Comparison of ENCODE assay signal across 19 cellular contexts in the genomic region with DNA sequence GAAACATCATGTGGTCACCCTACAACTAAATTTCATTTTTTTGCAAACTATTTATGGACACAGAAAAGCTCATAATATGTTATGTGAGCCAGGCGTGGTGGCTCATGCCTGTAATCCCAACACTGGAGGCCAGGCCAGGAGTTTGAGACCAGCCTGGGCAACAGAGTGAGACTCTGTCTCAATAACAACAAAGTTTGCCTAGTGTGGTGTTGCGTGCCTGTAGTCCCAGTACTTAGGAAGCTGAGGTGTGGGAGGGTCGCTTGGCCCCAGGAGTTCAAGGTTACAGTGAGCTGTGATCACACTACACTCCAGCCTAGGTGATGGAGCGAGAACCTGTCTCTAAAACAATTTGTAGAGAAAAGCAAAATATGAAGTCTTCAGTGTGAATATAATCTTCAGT. TPM values are rescaled to one million over a fixed set of nuclear protein-coding genes. Genes with fewer than 3 reads are reported as not detected.
DNase-seq lines count a peak whose midpoint lies in the region; ATAC-seq, FAIRE-seq and TF ChIP-seq lines count a peak whose summit lies in the region.
"Had no signal": no experiment of that assay in that cellular context is flagged by ENCODE, and none has a peak within 500 bp of the region (broad histone marks: within the 10 kb centered on the region; RNA-seq: fewer than 3 reads in every experiment).

No MANE protein-coding gene starts in this region.

- no peaks in the 10 kb centered on the region for H3K79me2 ChIP-seq in OCI-LY7 (ENCODE audit: insufficient read depth, low read depth, low read length)
- H3K79me2 ChIP-seq in astrocyte (ENCODE audit: insufficient read depth, low read length): peaks cover 45% of the 10 kb centered on the region

- H3K36me3 ChIP-seq in OCI-LY7 (ENCODE audit: insufficient read depth, low read length) (peaks cover 62% of the 10 kb centered on the region), astrocyte (ENCODE audit: insufficient read depth, low read length) (peaks cover 29% of the 10 kb centered on the region)

- no peak overlapping the region for H3K9ac ChIP-seq in astrocyte (ENCODE audit: low read length)

- ATAC-seq in GM21515 (IDR thresholded peaks at IDR 0.05; ENCODE audit: unreplicated experiment): no peak
- ATAC-seq: A549, GM23338, HCT116 had no signal

- no peak for DNase-seq in activated T-cell treated with anti-CD3 and anti-CD28 coated beads, Interleukin-2, amount 50 U/mL, for 24 hours
- no peak for DNase-seq in activated T-cell treated with anti-CD3 and anti-CD28 coated beads, Interleukin-2, amount 50 U/mL, for 1 hour
- DNase-seq in OCI-LY7 (ENCODE audit: low spot score) (peak; percentile 73), astrocyte (ENCODE audit: low read depth) (no peak), GM19238 (ENCODE audit: insufficient read length, low spot score) (no peak)
- DNase-seq in stimulated activated CD8-positive, alpha-beta memory T cell treated with anti-CD3 and anti-CD28 coated beads, Interleukin-4, amount 100 ng/mL, for 48 hours: peak; percentile 10
- DNase-seq in stimulated activated CD4-positive, alpha-beta T cell treated with anti-CD3 and anti-CD28 coated beads, Interleukin-4, amount 100 ng/mL, for 4 hours: no peak
- DNase-seq: C1 segment of cervical spinal cord, Caco-2, KG1, NCI-H1417 treated with DMSO at 0.1 percent for 48 hours, NCI-H1930, NCI-H446, NCI-H69 had no signal

- CTCF ChIA-PET in OCI-LY7 (lab: Charles Lee; ENCODE audit: unreplicated experiment): interaction anchor here (0.9 kb wide), 1 partner anchor 63 kb away, joined by 3 read pairs; no protein-coding TSS in a partner anchor

- H3K27ac Mint-ChIP-seq in activated T-cell treated with anti-CD3 and anti-CD28 coated beads, Interleukin-2, amount 50 U/mL, for 24 hours: peak overlapping the region; percentile 79
- H3K27ac Mint-ChIP-seq in astrocyte (ENCODE audit: unreplicated experiment): peak overlapping the region; percentile 86
- H3K27ac Mint-ChIP-seq: GM23338 had no signal

- no peaks in the 10 kb centered on the region for H3K27me3 ChIP-seq in astrocyte (ENCODE audit: insufficient read depth, low read length)

- no peak overlapping the region for H3K4me3 Mint-ChIP-seq in activated T-cell treated with anti-CD3 and anti-CD28 coated beads, Interleukin-2, amount 50 U/mL, for 24 hours
- H3K4me3 Mint-ChIP-seq in astrocyte (ENCODE audit: unreplicated experiment): no peak overlapping the region
- H3K4me3 Mint-ChIP-seq: GM23338 had no signal

- POLR2A ChIA-PET in OCI-LY7 (lab: Charles Lee): interaction anchor here (0.6 to 1.2 kb wide), 5 partner anchors 13 to 781 kb away, joined by 3 to 4 read pairs (median 3); no protein-coding TSS in a partner anchor

- TF ChIP-seq CTCF in OCI-LY7 (conservative IDR thresholded peaks at IDR 0.05; ENCODE audit: low read length): no peak
- TF ChIP-seq CTCF in astrocyte (IDR thresholded peaks at IDR 0.05; ENCODE audit: insufficient read depth, low read depth, low read length): no peak

- H3K9me3 ChIP-seq in OCI-LY7 (ENCODE audit: low read length) (no peaks in the 10 kb centered on the region), astrocyte (ENCODE audit: insufficient read depth, low read depth, low read length) (no peaks in the 10 kb centered on the region)
- H3K9me3 ChIP-seq: A549, Caco-2 had no signal

- H3K36me3 Mint-ChIP-seq in activated T-cell treated with anti-CD3 and anti-CD28 coated beads, Interleukin-2, amount 50 U/mL, for 24 hours (ENCODE audit: low read depth): peaks cover 93% of the 10 kb centered on the region
- peaks cover 13% of the 10 kb centered on the region for H3K36me3 Mint-ChIP-seq in astrocyte (ENCODE audit: low read depth, unreplicated experiment)

- no peak overlapping the region for H2AFZ ChIP-seq in OCI-LY7 (ENCODE audit: low read length)
- no peak overlapping the region for H2AFZ ChIP-seq in astrocyte (ENCODE audit: low read depth, low read length)
- H2AFZ ChIP-seq: GM23338 had no signal

- peak overlapping the region; percentile 13 for H3K4me3 ChIP-seq in OCI-LY7 (ENCODE audit: low read depth, low read length, poor library complexity, severe bottlenecking)
- no peak overlapping the region for H3K4me3 ChIP-seq in astrocyte (ENCODE audit: insufficient read depth, low read depth, low read length)
- H3K4me3 ChIP-seq: A549, GM23338 had no signal

- BruUV-seq in OCI-LY7 (replicated peaks; lab: Mats Ljungman, UMichigan): no TSS peak

- no peaks in the 10 kb centered on the region for H3K9me2 ChIP-seq in OCI-LY7 (ENCODE audit: insufficient read depth, low read length)

- H4K20me1 ChIP-seq in OCI-LY7 (ENCODE audit: insufficient read depth, low read length) (no peaks in the 10 kb centered on the region), astrocyte (ENCODE audit: insufficient read depth, low read length) (peaks cover 52% of the 10 kb centered on the region)

- intact Hi-C loops in OCI-LY7 (cut with micrococcal nuclease; ENCODE audit: unreplicated experiment): no loop called here

- peaks cover 46% of the 10 kb centered on the region for H3K4me1 ChIP-seq in OCI-LY7 (ENCODE audit: insufficient read depth, low read length, poor library complexity, severe bottlenecking)
- H3K4me1 ChIP-seq in astrocyte (ENCODE audit: insufficient read depth, low read length): peaks cover 22% of the 10 kb centered on the region
- H3K4me1 ChIP-seq: Caco-2 had no signal

- no peak for FAIRE-seq in astrocyte (lab: Jason Lieb, UNC)
- FAIRE-seq: A549 had no signal

- H3K27ac ChIP-seq in OCI-LY7 (ENCODE audit: low read depth, low read length, poor library complexity, severe bottlenecking) (peak overlapping the region; percentile 75), astrocyte (ENCODE audit: low read depth, low read length) (no peak overlapping the region)
- H3K27ac ChIP-seq: A549, RWPE1 had no signal

- no peaks in the 10 kb centered on the region for H3K27me3 Mint-ChIP-seq in activated T-cell treated with anti-CD3 and anti-CD28 coated beads, Interleukin-2, amount 50 U/mL, for 24 hours
- no peaks in the 10 kb centered on the region for H3K27me3 Mint-ChIP-seq in astrocyte (ENCODE audit: low read depth, unreplicated experiment)

- no peaks in the 10 kb centered on the region for H3K9me3 Mint-ChIP-seq in activated T-cell treated with anti-CD3 and anti-CD28 coated beads, Interleukin-2, amount 50 U/mL, for 24 hours
- H3K9me3 Mint-ChIP-seq in astrocyte (ENCODE audit: unreplicated experiment): no peaks in the 10 kb centered on the region
- H3K9me3 Mint-ChIP-seq: GM23338 had no signal

- H3K4me2 ChIP-seq in OCI-LY7 (ENCODE audit: low read length) (peak overlapping the region; percentile 66), astrocyte (ENCODE audit: low read length) (no peak overlapping the region)
- H3K4me2 ChIP-seq: A549, GM23338 had no signal

- H3K4me1 Mint-ChIP-seq in activated T-cell treated with anti-CD3 and anti-CD28 coated beads, Interleukin-2, amount 50 U/mL, for 24 hours (ENCODE audit: low read depth): peaks cover 46% of the 10 kb centered on the region
- peaks cover 42% of the 10 kb centered on the region for H3K4me1 Mint-ChIP-seq in astrocyte (ENCODE audit: low read depth, unreplicated experiment)

RNA-seq across cellular contexts. Expression of gene IAH1, which starts 5.8 kb away (rescaled TPM):
- 0.66 and 0.98 TPM in 2 replicates for total RNA-seq in OCI-LY7 (2014; rRNA removed; shearing (Covaris generic))
- 3.8 and 7.0 TPM in 2 replicates for total RNA-seq in OCI-LY7 (2022)
- 31.1 and 31.4 TPM in 2 replicates for total RNA-seq in astrocyte

RNA-seq across cellular contexts. Expression of gene CPSF3, which starts 56.7 kb away (rescaled TPM):
- total RNA-seq in OCI-LY7 (2014; rRNA removed; shearing (Covaris generic)): 52.0 and 54.5 TPM in 2 replicates
- total RNA-seq in OCI-LY7 (2022) (88.3 and 95.2 TPM in 2 replicates), astrocyte (36.2 and 40.3 TPM in 2 replicates)

RNA-seq across cellular contexts. Expression of gene ITGB1BP1, which starts 56.8 kb away (rescaled TPM):
- 51.9 and 54.0 TPM in 2 replicates for total RNA-seq in OCI-LY7 (2014; rRNA removed; shearing (Covaris generic))
- total RNA-seq in OCI-LY7 (2022) (102 and 105 TPM in 2 replicates), astrocyte (121 and 126 TPM in 2 replicates)

Comparison
In these comparisons a context has a peak if more than half of its experiments do, and no peak if none do; other contexts are left out.
1. DNase-seq: peak in OCI-LY7 (single experiment) and stimulated activated CD8-positive, alpha-beta memory T cell treated with anti-CD3 and anti-CD28 coated beads, Interleukin-4, amount 100 ng/mL, for 48 hours (single experiment); none in activated T-cell treated with anti-CD3 and anti-CD28 coated beads, Interleukin-2, amount 50 U/mL, for 24 hours (single experiment), activated T-cell treated with anti-CD3 and anti-CD28 coated beads, Interleukin-2, amount 50 U/mL, for 1 hour (single experiment), astrocyte (single experiment), stimulated activated CD4-positive, alpha-beta T cell treated with anti-CD3 and anti-CD28 coated beads, Interleukin-4, amount 100 ng/mL, for 4 hours (0 of 2) and GM19238 (single experiment).